ENCODE assay signal across 17 cellular contexts in the genomic region with DNA sequence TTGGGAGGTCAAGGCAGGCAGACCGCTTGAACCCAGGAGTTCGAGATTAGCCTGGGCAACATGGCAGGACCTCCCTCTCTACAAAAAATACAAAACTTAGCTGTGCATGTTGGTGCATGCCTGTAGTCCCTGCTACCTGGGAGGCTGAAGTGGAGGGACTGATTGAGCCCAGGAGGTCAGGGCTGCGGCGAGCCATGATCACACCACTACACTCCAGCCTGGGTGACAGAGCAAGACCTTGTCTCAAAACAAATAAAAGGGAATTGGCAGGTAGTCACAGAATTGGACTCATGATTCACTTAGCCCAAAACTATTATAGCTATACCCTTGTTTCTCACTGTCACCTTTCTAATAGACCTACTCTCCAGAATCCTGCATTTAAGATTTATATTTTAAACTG. TPM values are rescaled to one million over a fixed set of nuclear protein-coding genes. Genes with fewer than 3 reads are reported as not detected.
DNase-seq lines count a peak whose midpoint lies in the region; ATAC-seq and TF ChIP-seq lines count a peak whose summit lies in the region.
"Had no signal": no experiment of that assay in that cellular context is flagged by ENCODE, and none has a peak within 500 bp of the region (broad histone marks: within the 10 kb centered on the region; RNA-seq: fewer than 3 reads in every experiment).

No MANE protein-coding gene starts in this region.

- peaks cover 49% of the 10 kb centered on the region for H3K36me3 ChIP-seq in DND-41 (ENCODE audit: insufficient read depth, low read length)

- peak overlapping the region; percentile 3; the same call in 1 of the 2 replicates for H3K4me2 ChIP-seq in DND-41 (ENCODE audit: insufficient read depth, low read length)

- no peaks in the 10 kb centered on the region for H3K27me3 Mint-ChIP-seq in CD4-positive, alpha-beta T cell
- no peaks in the 10 kb centered on the region for H3K27me3 Mint-ChIP-seq in brain
- H3K27me3 Mint-ChIP-seq in nephron progenitor cell (ENCODE audit: low read depth, poor library complexity): no peaks in the 10 kb centered on the region

- POLR2A ChIA-PET in CD4-positive, alpha-beta T cell (lab: Charles Lee): interaction anchor here (1.7 kb wide), 1 partner anchor 32 kb away, joined by 7 read pairs; a partner anchor contains a TSS

- peaks cover 90% of the 10 kb centered on the region for H3K79me2 ChIP-seq in DND-41 (ENCODE audit: insufficient read depth, low read length)

- no peak for ATAC-seq in CD4-positive, alpha-beta T cell (ENCODE audit: poor library complexity)
- ATAC-seq in DND-41 (ENCODE audit: insufficient read depth, low read depth) (no peak), HG02938 (IDR thresholded peaks at IDR 0.05; ENCODE audit: unreplicated experiment) (no peak)

- no peak overlapping the region for H2AFZ ChIP-seq in DND-41 (ENCODE audit: low read depth, low read length)

- H3K4me3 ChIP-seq in DND-41 (ENCODE audit: low read depth in 1 of 2, low read length in 2 of 2) (no peak overlapping the region), foreskin fibroblast (ENCODE audit: low read depth in 1 of 2, low read length in 2 of 2) (no peak overlapping the region)

- intact Hi-C loops in CD4-positive, alpha-beta T cell (cut with DNase I, micrococcal nuclease): no loop called here

- peaks cover 41% of the 10 kb centered on the region for H3K36me3 Mint-ChIP-seq in CD4-positive, alpha-beta T cell (ENCODE audit: low read depth)
- H3K36me3 Mint-ChIP-seq in brain: peaks cover 59% of the 10 kb centered on the region
- H3K36me3 Mint-ChIP-seq in nephron progenitor cell (ENCODE audit: low read depth): peaks cover 52% of the 10 kb centered on the region

- CTCF ChIA-PET in CD4-positive, alpha-beta T cell (lab: Charles Lee): no interaction called here

- H3K27ac Mint-ChIP-seq in CD4-positive, alpha-beta T cell: peak overlapping the region; percentile 39
- H3K27ac Mint-ChIP-seq in brain (peak overlapping the region; percentile 21 to 74 (median 29)), nephron progenitor cell (peak overlapping the region; percentile 76)

- no peak for TF ChIP-seq CTCF in CD4-positive, alpha-beta T cell (IDR thresholded peaks at IDR 0.05)
- TF ChIP-seq CTCF in DND-41 (IDR thresholded peaks at IDR 0.05; ENCODE audit: borderline replicate concordance, extremely low read depth, low read length, poor library complexity, severe bottlenecking) (no peak), brain (conservative IDR thresholded peaks at IDR 0.05) (no peak), nephron progenitor cell (IDR thresholded peaks at IDR 0.05) (no peak), foreskin fibroblast (IDR thresholded peaks at IDR 0.05; ENCODE audit: low read depth, low read length) (no peak)

- peaks cover 26% of the 10 kb centered on the region for H3K4me1 ChIP-seq in DND-41 (ENCODE audit: insufficient read depth, low read length)

- no peak overlapping the region for H3K9ac ChIP-seq in DND-41 (ENCODE audit: low read depth, low read length)

- H3K9me3 ChIP-seq in CD4-positive, alpha-beta T cell (ENCODE audit: control insufficient read depth, low read length): no peaks in the 10 kb centered on the region
- no peaks in the 10 kb centered on the region for H3K9me3 ChIP-seq in DND-41 (ENCODE audit: insufficient read depth, low read length, severe bottlenecking)
- H3K9me3 ChIP-seq: Caco-2 had no signal

- H3K4me1 Mint-ChIP-seq in CD4-positive, alpha-beta T cell (ENCODE audit: low read depth): peaks cover 68% of the 10 kb centered on the region
- H3K4me1 Mint-ChIP-seq in brain: peaks cover 70% of the 10 kb centered on the region
- peaks cover 62% of the 10 kb centered on the region for H3K4me1 Mint-ChIP-seq in nephron progenitor cell

- no peaks in the 10 kb centered on the region for H3K27me3 ChIP-seq in CD4-positive, alpha-beta T cell (ENCODE audit: control insufficient read depth, insufficient read depth, low read length)
- H3K27me3 ChIP-seq in DND-41 (ENCODE audit: insufficient read depth, low read length, poor library complexity): no peaks in the 10 kb centered on the region

- no peak overlapping the region for H3K4me3 Mint-ChIP-seq in CD4-positive, alpha-beta T cell
- peak overlapping the region in 1 of 5 experiments; percentile 32 for H3K4me3 Mint-ChIP-seq in brain
- H3K4me3 Mint-ChIP-seq in nephron progenitor cell: no peak overlapping the region

- no peaks in the 10 kb centered on the region for H3K9me3 Mint-ChIP-seq in CD4-positive, alpha-beta T cell
- H3K9me3 Mint-ChIP-seq in brain: peaks cover 0 to 9% (median 0%) of the 10 kb centered on the region in 5 experiments
- no peaks in the 10 kb centered on the region for H3K9me3 Mint-ChIP-seq in nephron progenitor cell

- peaks cover 43% of the 10 kb centered on the region; the same call in 1 of the 2 replicates for H4K20me1 ChIP-seq in DND-41 (ENCODE audit: insufficient read depth, low read length)

- no peak for DNase-seq in CD4-positive, alpha-beta T cell
- no peak for DNase-seq in DND-41
- DNase-seq in nephron progenitor cell: no peak
- no peak for DNase-seq in foreskin fibroblast
- DNase-seq in activated effector memory CD4-positive, alpha-beta T cell treated with Interleukin-2 at 50 U/mL for 16 hours: no peak
- DNase-seq: Caco-2, IMR-90, MV-4-11, NCI-H1417, NCI-H187 treated with DMSO at 0.1 percent for 48 hours, NCI-H2171, NCI-H446, NCI-H69, OCI-M1, SIG-M5 had no signal

- no peak overlapping the region for H3K27ac ChIP-seq in CD4-positive, alpha-beta T cell (ENCODE audit: low read depth, low read length)
- H3K27ac ChIP-seq in DND-41 (ENCODE audit: low read length): no peak overlapping the region

RNA-seq across cellular contexts. Expression of a gene that starts 5.5 kb away (rescaled TPM):
- 10 to 100 TPM; 15.8 to 16.4 TPM for total RNA-seq in CD4-positive, alpha-beta T cell
- 16.7 TPM for polyA plus RNA-seq in brain (ENCODE audit: insufficient read depth, low read depth, low replicate concordance)

RNA-seq across cellular contexts. Expression of a gene that starts 31.3 kb away (rescaled TPM):
- total RNA-seq in CD4-positive, alpha-beta T cell: 10 to 100 TPM; 16.1 to 17.6 TPM
- polyA plus RNA-seq in brain (ENCODE audit: insufficient read depth, low read depth, low replicate concordance): 39.1 TPM
